1 cellular context compared by ENCODE assay signal in genomic region chr16:89922477-89922883, GRCh38.
TF ChIP-seq lines count a peak whose summit lies in the region.

No MANE protein-coding gene starts in this region.

TF ChIP-seq in IMR-90, 13 proteins besides CTCF, POLR2A, EP300 and RAD21:
- peak; percentile 56; the same call in 1 of the 2 replicates for TF ChIP-seq BHLHE40 (IDR thresholded peaks at IDR 0.05; ENCODE audit: low read depth, low read length)
- peak; percentile 22 for TF ChIP-seq RCOR1 (IDR thresholded peaks at IDR 0.05; ENCODE audit: insufficient replicate concordance, low read length)
- peak; percentile 83 for TF ChIP-seq FOS (IDR thresholded peaks at IDR 0.05; ENCODE audit: low read depth, low read length)
- TF ChIP-seq ELK1 (IDR thresholded peaks at IDR 0.05; ENCODE audit: borderline replicate concordance, low read depth, low read length) = no peak
- peak; percentile 36; the same call in 1 of the 2 replicates for TF ChIP-seq MAZ (IDR thresholded peaks at IDR 0.05; ENCODE audit: borderline replicate concordance, low read depth, low read length)
- TF ChIP-seq RFX5 (IDR thresholded peaks at IDR 0.05; ENCODE audit: low read depth, low read length) = no peak
